ENCODE assay signal across 23 cellular contexts in genomic region chr17:76379646-76380376, GRCh38.
"Had no signal": no experiment of that assay in that cellular context is flagged by ENCODE, and none has a peak within 500 bp of the region (broad histone marks: within the 10 kb centered on the region; RNA-seq: fewer than 3 reads in every experiment).

No MANE protein-coding gene starts in this region.

- H3K27me3 Mint-ChIP-seq: activated naive CD8-positive, alpha-beta T cell treated with anti-CD3 and anti-CD28 coated beads for 36 hours had no signal

- H3K9me3 Mint-ChIP-seq: activated naive CD8-positive, alpha-beta T cell treated with anti-CD3 and anti-CD28 coated beads for 36 hours; activated T-cell treated with anti-CD3 and anti-CD28 coated beads, Interleukin-2, amount 50 U/mL, for 4 hours; naive thymus-derived CD8-positive, alpha-beta T cell; T-helper 1 cell treated with Interleukin-12 subunit alpha and Interleukin-12 subunit beta and Interleukin-4 antibody, amounts not matched to agents 30 μg/mL and 1 μg/mL, for 36 hours had no signal

- DNase-seq: activated CD4-positive, alpha-beta T cell treated with anti-CD3 and anti-CD28 coated beads for 4 hours; activated CD4-positive, alpha-beta T cell treated with anti-CD3 and anti-CD28 coated beads, Interleukin-2, amount 50 U/mL, for 48 hours; activated CD4-positive, CD25-positive, alpha-beta regulatory T cell; activated CD8-positive, alpha-beta memory T cell treated with anti-CD3 and anti-CD28 coated beads, Interleukin-2, amount 50 U/mL, for 48 hours; activated naive CD4-positive, alpha-beta T cell treated with Interleukin-2 at 50 U/mL for 16 hours; activated naive CD8-positive, alpha-beta T cell treated with anti-CD3 and anti-CD28 coated beads for 36 hours; activated T-cell treated with anti-CD3 and anti-CD28 coated beads, Interleukin-2, amount 50 U/mL, for 4 hours; cerebellar nuclear complex; esophagus squamous epithelium; gastrocnemius medialis; hippocampal formation; left ventricle myocardium inferior; mammary epithelial cell; naive thymus-derived CD8-positive, alpha-beta T cell; stimulated activated CD4-positive, alpha-beta T cell treated with anti-CD3 and anti-CD28 coated beads, Interleukin-4, amount 100 ng/mL, for 24 hours; stimulated activated naive CD4-positive, alpha-beta T cell treated with Interleukin-2 at 50 U/mL for 16 hours; T1000; upper lobe of right lung had no signal

- H3K27ac ChIP-seq: coronary artery, esophagus squamous epithelium, gastrocnemius medialis, left ventricle myocardium inferior, thoracic aorta, upper lobe of right lung had no signal

- H3K4me3 ChIP-seq: coronary artery, esophagus squamous epithelium, gastrocnemius medialis, left ventricle myocardium inferior, thoracic aorta, upper lobe of right lung had no signal

- H3K36me3 Mint-ChIP-seq: activated naive CD8-positive, alpha-beta T cell treated with anti-CD3 and anti-CD28 coated beads for 36 hours; mesothelial cell of epicardium; naive thymus-derived CD8-positive, alpha-beta T cell had no signal

- ATAC-seq: activated T-cell treated with anti-CD3 and anti-CD28 coated beads, Interleukin-2, amount 50 U/mL, for 4 hours; gastrocnemius medialis; naive thymus-derived CD8-positive, alpha-beta T cell; upper lobe of right lung had no signal

- H3K27ac Mint-ChIP-seq: activated naive CD8-positive, alpha-beta T cell treated with anti-CD3 and anti-CD28 coated beads for 36 hours; mesothelial cell of epicardium; naive thymus-derived CD8-positive, alpha-beta T cell; progenitor cell of endocrine pancreas; T-helper 1 cell treated with Interleukin-12 subunit alpha and Interleukin-12 subunit beta and Interleukin-4 antibody, amounts not matched to agents 30 μg/mL and 1 μg/mL, for 36 hours had no signal

- H3K9me3 ChIP-seq: esophagus squamous epithelium, gastrocnemius medialis, left ventricle myocardium inferior, thoracic aorta, upper lobe of right lung had no signal

- H3K27me3 ChIP-seq: upper lobe of right lung had no signal

- H3K36me3 ChIP-seq: esophagus squamous epithelium, gastrocnemius medialis, left ventricle myocardium inferior, thoracic aorta, upper lobe of right lung had no signal

- H3K4me3 Mint-ChIP-seq: activated naive CD8-positive, alpha-beta T cell treated with anti-CD3 and anti-CD28 coated beads for 36 hours; activated T-cell treated with anti-CD3 and anti-CD28 coated beads, Interleukin-2, amount 50 U/mL, for 4 hours; mesothelial cell of epicardium; T-helper 1 cell treated with Interleukin-12 subunit alpha and Interleukin-12 subunit beta and Interleukin-4 antibody, amounts not matched to agents 30 μg/mL and 1 μg/mL, for 36 hours had no signal
